Comparison of ENCODE assay signal across 30 cellular contexts in genomic region chr12:132637811-132638210, GRCh38. TPM values are rescaled to one million over a fixed set of nuclear protein-coding genes. Genes with fewer than 3 reads are reported as not detected.
"Had no signal": no experiment of that assay in that cellular context is flagged by ENCODE, and none has a peak within 500 bp of the region (broad histone marks: within the 10 kb centered on the region; RNA-seq: fewer than 3 reads in every experiment).

No MANE protein-coding gene starts in this region.

- H3K4me3 ChIP-seq: ascending aorta, body of pancreas, MG63, SK-N-MC had no signal

- H3K27me3 Mint-ChIP-seq: activated CD8-positive, alpha-beta T cell treated with anti-CD3 and anti-CD28 coated beads for 36 hours; activated naive CD4-positive, alpha-beta T cell treated with anti-CD3 and anti-CD28 coated beads, Interleukin-2, amount 50 U/mL, for 24 hours; T-cell had no signal

- H3K9me3 Mint-ChIP-seq: activated CD8-positive, alpha-beta T cell treated with anti-CD3 and anti-CD28 coated beads for 36 hours; activated naive CD4-positive, alpha-beta T cell treated with anti-CD3 and anti-CD28 coated beads, Interleukin-2, amount 50 U/mL, for 24 hours; activated T-cell treated with anti-CD3 and anti-CD28 coated beads, Interleukin-2, amount 50 U/mL, for 72 hours; activated T-helper 2 cell treated with anti-CD3 and anti-CD28 coated beads, Interferon-gamma antibody, Interleukin-2, Interleukin-4, amounts not matched to agents 10 μg/mL and 5 μg/mL and 100 μg/mL, durations not matched to agents 14 hours and 24 hours and 36 hours; T-cell had no signal

- H3K9ac ChIP-seq: KMS-11 had no signal

- DNase-seq: activated CD4-positive, alpha-beta T cell treated with anti-CD3 and anti-CD28 coated beads, Interleukin-2, amount 50 U/mL, for 1 hour; activated CD4-positive, CD25-positive, alpha-beta regulatory T cell; activated CD8-positive, alpha-beta memory T cell treated with anti-CD3 and anti-CD28 coated beads, Interleukin-2, amount 50 U/mL, for 4 hours; activated CD8-positive, alpha-beta T cell treated with anti-CD3 and anti-CD28 coated beads for 36 hours; activated gamma-delta T cell treated with Interleukin-2 at 50 U/mL for 16 hours; activated T-cell treated with anti-CD3 and anti-CD28 coated beads, Interleukin-2, amount 50 U/mL, for 72 hours; amniotic stem cell; central memory CD4-positive, alpha-beta T cell; MG63; MV-4-11; NCI-H1105; NCI-H1436 treated with DMSO at 0.1 percent for 48 hours; NCI-H187; NCI-H2081; NCI-H510A treated with DMSO at 0.1 percent for 48 hours; NCI-H69; NK-92 treated with Interleukin-12 subunit alpha and Interleukin-12 subunit beta, amount 100 ng/mL, for 24 hours; OCI-M1; RPMI8226; T-cell had no signal

- H3K27me3 ChIP-seq: ascending aorta, body of pancreas, MG63 had no signal

- H3K9me3 ChIP-seq: ascending aorta, body of pancreas, MG63 had no signal

- H3K4me3 Mint-ChIP-seq: activated CD8-positive, alpha-beta T cell treated with anti-CD3 and anti-CD28 coated beads for 36 hours; activated naive CD4-positive, alpha-beta T cell treated with anti-CD3 and anti-CD28 coated beads, Interleukin-2, amount 50 U/mL, for 24 hours; activated T-cell treated with anti-CD3 and anti-CD28 coated beads, Interleukin-2, amount 50 U/mL, for 72 hours; T-cell had no signal

- H3K4me2 ChIP-seq: KMS-11 had no signal

- H3K4me1 ChIP-seq: ascending aorta, body of pancreas had no signal

- H3K27ac ChIP-seq: ascending aorta, body of pancreas, KMS-11, SK-N-MC, VCaP had no signal

- ATAC-seq: activated T-cell treated with anti-CD3 and anti-CD28 coated beads, Interleukin-2, amount 50 U/mL, for 72 hours; Right ventricle myocardium inferior; T-cell had no signal

- H3K4me1 Mint-ChIP-seq: activated naive CD4-positive, alpha-beta T cell treated with anti-CD3 and anti-CD28 coated beads, Interleukin-2, amount 50 U/mL, for 24 hours had no signal

- H3K27ac Mint-ChIP-seq: activated CD8-positive, alpha-beta T cell treated with anti-CD3 and anti-CD28 coated beads for 36 hours; activated naive CD4-positive, alpha-beta T cell treated with anti-CD3 and anti-CD28 coated beads, Interleukin-2, amount 50 U/mL, for 24 hours; activated T-cell treated with anti-CD3 and anti-CD28 coated beads, Interleukin-2, amount 50 U/mL, for 72 hours; activated T-helper 2 cell treated with anti-CD3 and anti-CD28 coated beads, Interferon-gamma antibody, Interleukin-2, Interleukin-4, amounts not matched to agents 10 μg/mL and 5 μg/mL and 100 μg/mL, durations not matched to agents 14 hours and 24 hours and 36 hours; T-cell had no signal

RNA-seq across cellular contexts. Expression of gene P2RX2, which starts 19.2 kb away (rescaled TPM):
- total RNA-seq: activated CD8-positive, alpha-beta T cell treated with anti-CD3 and anti-CD28 coated beads for 36 hours; activated T-cell treated with anti-CD3 and anti-CD28 coated beads, Interleukin-2, amount 50 U/mL, for 72 hours; activated T-helper 2 cell treated with anti-CD3 and anti-CD28 coated beads, Interferon-gamma antibody, Interleukin-2, Interleukin-4, amounts not matched to agents 10 μg/mL and 5 μg/mL and 100 μg/mL, durations not matched to agents 14 hours and 24 hours and 36 hours; ascending aorta; bronchial epithelial cell; Right ventricle myocardium inferior; T-cell; T-helper 2 cell treated with Interferon-gamma antibody and Interleukin-4, amounts not matched to agents 100 ng/mL and 5 ng/mL, for 36 hours had no signal

RNA-seq across cellular contexts. Expression of gene LRCOL1, which starts 27.4 kb away (rescaled TPM):
- total RNA-seq: activated CD8-positive, alpha-beta T cell treated with anti-CD3 and anti-CD28 coated beads for 36 hours; activated T-cell treated with anti-CD3 and anti-CD28 coated beads, Interleukin-2, amount 50 U/mL, for 72 hours; activated T-helper 2 cell treated with anti-CD3 and anti-CD28 coated beads, Interferon-gamma antibody, Interleukin-2, Interleukin-4, amounts not matched to agents 10 μg/mL and 5 μg/mL and 100 μg/mL, durations not matched to agents 14 hours and 24 hours and 36 hours; ascending aorta; body of pancreas; bronchial epithelial cell; Right ventricle myocardium inferior; T-cell; T-helper 2 cell treated with Interferon-gamma antibody and Interleukin-4, amounts not matched to agents 100 ng/mL and 5 ng/mL, for 36 hours had no signal
